In genomic region chr22:20080776-20081654, GRCh38 we compare ENCODE assay signal across 1 cellular context.
TF ChIP-seq lines count a peak whose summit lies in the region.

No MANE protein-coding gene starts in this region.

TF ChIP-seq in HCT116, 20 proteins besides CTCF, POLR2A, EP300 and RAD21 (continued from another document):
- TF ChIP-seq ZBTB33 (IDR thresholded peaks at IDR 0.05; ENCODE audit: extremely low read depth, insufficient replicate concordance, low read length) (no peak), ATF3 (IDR thresholded peaks at IDR 0.05) (no peak), ZFX (IDR thresholded peaks at IDR 0.05) (no peak), CBX3 (IDR thresholded peaks at IDR 0.05; ENCODE audit: low read depth) (no peak), SRF (IDR thresholded peaks at IDR 0.05; ENCODE audit: low read depth) (no peak), JUND (IDR thresholded peaks at IDR 0.05) (no peak), EZH2 (IDR thresholded peaks at IDR 0.05) (no peak), EGR1 (IDR thresholded peaks at IDR 0.05; ENCODE audit: low read depth) (no peak), TCF7L2 (IDR thresholded peaks at IDR 0.05; ENCODE audit: borderline replicate concordance, extremely low read depth, insufficient read depth, insufficient read length) (no peak), FOSL1 (IDR thresholded peaks at IDR 0.05; ENCODE audit: low read depth) (no peak)
